7 cellular contexts compared by ENCODE assay signal in the genomic region with DNA sequence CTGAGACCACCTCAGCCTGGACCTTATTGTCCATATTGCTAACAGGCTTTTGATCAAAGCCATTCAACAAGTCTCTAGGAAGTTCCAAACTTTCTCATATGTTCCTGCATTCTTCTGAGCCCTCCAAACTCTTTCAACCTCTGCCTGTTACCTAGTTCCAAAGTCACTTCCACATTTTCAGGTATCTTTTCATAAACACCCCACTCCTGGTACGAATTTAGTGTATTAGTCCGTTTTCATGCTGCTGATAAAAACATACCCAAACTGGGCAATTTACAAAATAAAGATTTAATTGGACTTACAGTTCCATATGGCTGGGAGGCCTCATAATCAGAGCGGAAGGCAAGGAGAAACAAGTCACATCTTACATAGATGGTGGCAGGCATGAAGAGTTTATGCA.
"Had no signal": no experiment of that assay in that cellular context is flagged by ENCODE, and none has a peak within 500 bp of the region (broad histone marks: within the 10 kb centered on the region; RNA-seq: fewer than 3 reads in every experiment).

No MANE protein-coding gene starts in this region.

- H3K4me2 ChIP-seq: GM23338 had no signal

- H3K4me3 Mint-ChIP-seq: GM23338 had no signal

- FAIRE-seq: HTR-8/SVneo had no signal

- DNase-seq: H7, IMR-90, KBM-7 had no signal

- H2AFZ ChIP-seq: GM23338 had no signal

- H3K4me1 Mint-ChIP-seq: GM23338 had no signal

- H3K4me1 ChIP-seq: HAP-1 had no signal

- H3K4me3 ChIP-seq: GM23338, HAP-1 had no signal

- H3K27ac Mint-ChIP-seq: GM23338 had no signal

- H3K9me3 ChIP-seq: HAP-1 had no signal

- H3K36me3 ChIP-seq: HAP-1 had no signal

- ATAC-seq: GM23338, HCT116 had no signal
